Comparison of ENCODE assay signal across 31 cellular contexts in the genomic region with DNA sequence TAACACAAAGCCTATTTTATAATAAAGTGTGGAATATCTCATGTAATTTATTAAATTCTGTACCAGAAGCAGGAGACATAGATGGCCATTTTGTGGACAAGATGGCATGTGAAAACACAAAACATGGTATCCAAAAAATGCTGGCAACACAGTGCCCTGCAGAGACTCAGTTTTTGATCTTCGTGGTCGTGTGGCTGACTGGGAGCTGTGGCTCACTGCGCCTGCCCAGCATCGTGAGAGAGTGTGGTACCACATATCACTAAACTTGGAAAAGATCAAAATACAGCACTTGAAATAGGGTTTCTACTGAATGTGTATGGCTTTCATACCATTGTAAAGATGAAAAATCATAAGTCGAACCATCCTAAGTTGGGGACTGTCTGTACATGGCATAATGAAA. TPM values are rescaled to one million over a fixed set of nuclear protein-coding genes. Genes with fewer than 3 reads are reported as not detected.
DNase-seq lines count a peak whose midpoint lies in the region; ATAC-seq, FAIRE-seq and TF ChIP-seq lines count a peak whose summit lies in the region.
"Had no signal": no experiment of that assay in that cellular context is flagged by ENCODE, and none has a peak within 500 bp of the region (broad histone marks: within the 10 kb centered on the region; RNA-seq: fewer than 3 reads in every experiment).

No MANE protein-coding gene starts in this region.

- H3K27me3 Mint-ChIP-seq in activated T-cell treated with anti-CD3 and anti-CD28 coated beads, Interleukin-2, amount 50 U/mL, for 4 hours (ENCODE audit: low read depth) = peaks cover 4% of the 10 kb centered on the region
- peaks cover 4 to 6% of the 10 kb centered on the region in 2 donors for H3K27me3 Mint-ChIP-seq in CD8-positive, alpha-beta memory T cell

- H3K27me3 ChIP-seq in CD8-positive, alpha-beta memory T cell (ENCODE audit: insufficient read depth, low read length, poor library complexity, severe bottlenecking) = no peaks in the 10 kb centered on the region
- H3K27me3 ChIP-seq in endothelial cell of umbilical vein (ENCODE audit: control insufficient read depth in 2 of 2, insufficient read depth in 2 of 2, low read length in 2 of 2) (no peaks in the 10 kb centered on the region), left ventricle myocardium inferior (ENCODE audit: low read depth) (peaks cover 19% of the 10 kb centered on the region)
- H3K27me3 ChIP-seq: BLaER1, brain microvascular endothelial cell, esophagus muscularis mucosa, left lung had no signal

- H3K4me2 ChIP-seq in OCI-LY7 (ENCODE audit: low read length) (peak overlapping the region; percentile 61; the same call in 1 of the 2 replicates), endothelial cell of umbilical vein (ENCODE audit: insufficient read depth, low read length) (no peak overlapping the region)
- H3K4me2 ChIP-seq: BLaER1 had no signal

- H2AFZ ChIP-seq in OCI-LY7 (ENCODE audit: low read length) (peak overlapping the region; percentile 22; the same call in 1 of the 2 replicates), endothelial cell of umbilical vein (ENCODE audit: low read depth, low read length) (no peak overlapping the region)

- peaks cover 39% of the 10 kb centered on the region for H3K4me1 Mint-ChIP-seq in activated T-cell treated with anti-CD3 and anti-CD28 coated beads, Interleukin-2, amount 50 U/mL, for 4 hours (ENCODE audit: low read depth)
- H3K4me1 Mint-ChIP-seq in CD8-positive, alpha-beta memory T cell = peaks cover 22 to 34% (median 32%) of the 10 kb centered on the region in 3 donors

- POLR2A ChIA-PET in CD8-positive, alpha-beta memory T cell (lab: Charles Lee) = no interaction called here
- POLR2A ChIA-PET in OCI-LY7 (lab: Charles Lee) = interaction anchor here (0.9 kb wide), 1 partner anchor 44 kb away, joined by 3 read pairs; no protein-coding TSS in a partner anchor
- POLR2A ChIA-PET in endothelial cell of umbilical vein (lab: Charles Lee) = no interaction called here

- H3K79me2 ChIP-seq in OCI-LY7 (ENCODE audit: insufficient read depth, low read depth, low read length) = no peaks in the 10 kb centered on the region
- no peaks in the 10 kb centered on the region for H3K79me2 ChIP-seq in endothelial cell of umbilical vein (ENCODE audit: control insufficient read depth, insufficient read depth, low read length)

- intact Hi-C loops in OCI-LY7 (cut with micrococcal nuclease; ENCODE audit: unreplicated experiment) (no loop called here), endothelial cell of umbilical vein (cut with micrococcal nuclease) (loop anchor here (2.0 to 10.0 kb wide), 4 partner anchors 50 to 1420 kb away; no protein-coding TSS in a partner anchor), left ventricle myocardium inferior (cut with micrococcal nuclease) (loop anchor here (5.0 kb wide), 1 partner anchor 91 kb away; no protein-coding TSS in a partner anchor)

- no peaks in the 10 kb centered on the region for H3K9me2 ChIP-seq in OCI-LY7 (ENCODE audit: insufficient read depth, low read length)

- peak overlapping the region; percentile 82 for H3K9ac ChIP-seq in endothelial cell of umbilical vein (replicated peaks; ENCODE audit: extremely low read depth, insufficient read depth, low read length)
- H3K9ac ChIP-seq: BLaER1 had no signal

- TF ChIP-seq CTCF in OCI-LY7 (conservative IDR thresholded peaks at IDR 0.05; ENCODE audit: low read length) (no peak), endothelial cell of umbilical vein (IDR thresholded peaks at IDR 0.05; ENCODE audit: extremely low read depth in 1 of 2, insufficient read depth in 1 of 2, low read depth in 1 of 2, low read length in 2 of 2) (no peak), left ventricle myocardium inferior (IDR thresholded peaks at IDR 0.05; ENCODE audit: borderline replicate concordance) (no peak)

- dilution Hi-C loops in endothelial cell of umbilical vein (cut with MboI; ENCODE audit: extremely low pct_ligation_motif_present, low sequenced_read_pairs) = no loop called here

- no peak for DNase-seq in activated T-cell treated with anti-CD3 and anti-CD28 coated beads, Interleukin-2, amount 50 U/mL, for 4 hours
- DNase-seq in activated T-cell treated with anti-CD3 and anti-CD28 coated beads for 4 hours = no peak
- DNase-seq in CD8-positive, alpha-beta memory T cell = no peak
- no peak for DNase-seq in OCI-LY7 (ENCODE audit: low spot score)
- no peak for DNase-seq in endothelial cell of umbilical vein (ENCODE audit: low read depth, low spot score)
- DNase-seq in NCI-H82 (lab: John Stamatoyannopoulos, UW) = no peak
- no peak for DNase-seq in left ventricle myocardium inferior
- DNase-seq: brain microvascular endothelial cell; effector CD8-positive, alpha-beta T cell; EL; left lung; NCI-H1048; NCI-H187 treated with DMSO at 0.1 percent for 48 hours; retina; SHP77; small intestine; SW 1271 had no signal

- H3K36me3 Mint-ChIP-seq in activated T-cell treated with anti-CD3 and anti-CD28 coated beads, Interleukin-2, amount 50 U/mL, for 4 hours (ENCODE audit: insufficient read depth) = no peaks in the 10 kb centered on the region
- no peaks in the 10 kb centered on the region for H3K36me3 Mint-ChIP-seq in CD8-positive, alpha-beta memory T cell
- H3K36me3 Mint-ChIP-seq: mesothelial cell of epicardium; naive thymus-derived CD4-positive, alpha-beta T cell had no signal

- H3K9me3 Mint-ChIP-seq in activated T-cell treated with anti-CD3 and anti-CD28 coated beads, Interleukin-2, amount 50 U/mL, for 4 hours = no peaks in the 10 kb centered on the region
- no peaks in the 10 kb centered on the region for H3K9me3 Mint-ChIP-seq in CD8-positive, alpha-beta memory T cell
- H3K9me3 Mint-ChIP-seq: naive thymus-derived CD4-positive, alpha-beta T cell had no signal

- FAIRE-seq in endothelial cell of umbilical vein (lab: Jason Lieb, UNC) = no peak
- FAIRE-seq: D721Med, frontal cortex, small intestine had no signal

- H3K27ac ChIP-seq in CD8-positive, alpha-beta memory T cell (ENCODE audit: low read depth, low read length) = no peak overlapping the region
- H3K27ac ChIP-seq in OCI-LY7 (ENCODE audit: low read depth, low read length, poor library complexity, severe bottlenecking) (no peak overlapping the region), endothelial cell of umbilical vein (ENCODE audit: insufficient read depth, low read depth, low read length) (peak overlapping the region; percentile 99), left ventricle myocardium inferior (replicated peaks) (no peak overlapping the region)
- H3K27ac ChIP-seq: BLaER1, esophagus muscularis mucosa, HL-60, left lung had no signal

- TF ChIP-seq POLR2A in endothelial cell of umbilical vein (IDR thresholded peaks at IDR 0.05; ENCODE audit: low read depth, low read length) = no peak

- BruUV-seq in OCI-LY7 (replicated peaks; lab: Mats Ljungman, UMichigan) = no TSS peak
- no TSS peak for BruUV-seq in endothelial cell of umbilical vein (replicated peaks; lab: Mats Ljungman, UMichigan)

- peak overlapping the region; percentile 41 for H3K4me3 Mint-ChIP-seq in activated T-cell treated with anti-CD3 and anti-CD28 coated beads, Interleukin-2, amount 50 U/mL, for 4 hours
- H3K4me3 Mint-ChIP-seq in CD8-positive, alpha-beta memory T cell = peak overlapping the region in 4 of 7 donors; percentile 76 to 83 (median 81)
- H3K4me3 Mint-ChIP-seq: mesothelial cell of epicardium had no signal

- CTCF ChIA-PET in CD8-positive, alpha-beta memory T cell (lab: Charles Lee) = interaction anchor here (2.4 to 3.3 kb wide), 2 partner anchors 12 to 89 kb away, joined by 11 to 18 read pairs; no protein-coding TSS in a partner anchor
- CTCF ChIA-PET in OCI-LY7 (lab: Charles Lee; ENCODE audit: unreplicated experiment) (no interaction called here), endothelial cell of umbilical vein (lab: Charles Lee) (interaction anchor here (2.0 to 4.9 kb wide), 2 partner anchors 17 to 49 kb away, joined by 5 to 43 read pairs; no protein-coding TSS in a partner anchor)

- H3K4me3 ChIP-seq in CD8-positive, alpha-beta memory T cell (ENCODE audit: low read length) = no peak overlapping the region
- H3K4me3 ChIP-seq in OCI-LY7 (ENCODE audit: low read depth, low read length, poor library complexity, severe bottlenecking) (no peak overlapping the region), endothelial cell of umbilical vein (replicated peaks in 1 of 3; ENCODE audit: insufficient read depth in 1 of 3, low read depth in 1 of 3, low read length in 3 of 3) (no peak overlapping the region), left ventricle myocardium inferior (no peak overlapping the region)
- H3K4me3 ChIP-seq: BLaER1, esophagus muscularis mucosa, left lung had no signal

- H3K36me3 ChIP-seq in CD8-positive, alpha-beta memory T cell (ENCODE audit: insufficient read depth, low read length) = no peaks in the 10 kb centered on the region
- H3K36me3 ChIP-seq in OCI-LY7 (ENCODE audit: insufficient read depth, low read length) (no peaks in the 10 kb centered on the region), endothelial cell of umbilical vein (ENCODE audit: control insufficient read depth in 2 of 2, extremely low read depth in 1 of 2, insufficient read depth in 2 of 2, low read length in 2 of 2) (no peaks in the 10 kb centered on the region), left ventricle myocardium inferior (no peaks in the 10 kb centered on the region)
- H3K36me3 ChIP-seq: BLaER1, brain microvascular endothelial cell, esophagus muscularis mucosa, left lung had no signal

- peak overlapping the region in 4 of 8 donors; percentile 59 to 90 (median 82) for H3K27ac Mint-ChIP-seq in CD8-positive, alpha-beta memory T cell
- H3K27ac Mint-ChIP-seq: mesothelial cell of epicardium had no signal

- H3K9me3 ChIP-seq in CD8-positive, alpha-beta memory T cell (ENCODE audit: low read length) = no peaks in the 10 kb centered on the region
- H3K9me3 ChIP-seq in OCI-LY7 (ENCODE audit: low read length) = no peaks in the 10 kb centered on the region
- no peaks in the 10 kb centered on the region for H3K9me3 ChIP-seq in endothelial cell of umbilical vein (replicated peaks; ENCODE audit: control insufficient read depth, insufficient read depth, low read length)
- no peaks in the 10 kb centered on the region for H3K9me3 ChIP-seq in left ventricle myocardium inferior (replicated peaks)
- H3K9me3 ChIP-seq: BLaER1, esophagus muscularis mucosa, left lung had no signal

- H3K4me1 ChIP-seq in CD8-positive, alpha-beta memory T cell (ENCODE audit: insufficient read depth, low read length) = peaks cover 10% of the 10 kb centered on the region
- H3K4me1 ChIP-seq in OCI-LY7 (ENCODE audit: insufficient read depth, low read length, poor library complexity, severe bottlenecking) (peaks cover 30% of the 10 kb centered on the region), endothelial cell of umbilical vein (ENCODE audit: control insufficient read depth, extremely low read depth, insufficient read depth, low read length) (peaks cover 24% of the 10 kb centered on the region), left ventricle myocardium inferior (peaks cover 10% of the 10 kb centered on the region)
- H3K4me1 ChIP-seq: BLaER1 had no signal

- no peak for ATAC-seq in activated T-cell treated with anti-CD3 and anti-CD28 coated beads, Interleukin-2, amount 50 U/mL, for 4 hours
- ATAC-seq in HG03571 (IDR thresholded peaks at IDR 0.05; ENCODE audit: unreplicated experiment) = no peak
- ATAC-seq: HCT116, left lung had no signal

- no peaks in the 10 kb centered on the region for H4K20me1 ChIP-seq in OCI-LY7 (ENCODE audit: insufficient read depth, low read length)
- H4K20me1 ChIP-seq in endothelial cell of umbilical vein (replicated peaks; ENCODE audit: control insufficient read depth, extremely low read depth, insufficient read depth, low read length) = no peaks in the 10 kb centered on the region
- H4K20me1 ChIP-seq: BLaER1 had no signal

- no peaks in the 10 kb centered on the region for H3K9me1 ChIP-seq in endothelial cell of umbilical vein (replicated peaks; ENCODE audit: control insufficient read depth, extremely low read depth, insufficient read depth, low read length)

RNA-seq across cellular contexts. Expression of gene MANSC4, which starts 43.0 kb away (rescaled TPM):
- total RNA-seq in activated T-cell treated with anti-CD3 and anti-CD28 coated beads, Interleukin-2, amount 50 U/mL, for 4 hours = not detected
- not detected for total RNA-seq in CD8-positive, alpha-beta memory T cell
- not detected for polyA plus RNA-seq in CD8-positive, alpha-beta memory T cell
- total RNA-seq in OCI-LY7 (2014; rRNA removed; shearing (Covaris generic)) = not detected in 2 replicates
- total RNA-seq in OCI-LY7 (2022) (not detected in 2 replicates), endothelial cell of umbilical vein (0.65 TPM in 1 of 2 replicates, not detected in the other), left ventricle myocardium inferior (not detected)
- 0.11 TPM in 1 of 2 replicates, not detected in the other for polyA plus RNA-seq in endothelial cell of umbilical vein
- 0.22 and 0.30 TPM in 2 replicates for polyA plus RNA-seq in endothelial cell of umbilical vein (2011; cell fraction: cytosol; rRNA removed)
- 0.24 and 0.68 TPM in 2 replicates for polyA plus RNA-seq in endothelial cell of umbilical vein (2011; cell fraction: nucleus; rRNA removed)
- polyA plus RNA-seq in endothelial cell of umbilical vein (2012) = 0.35 TPM in 1 of 2 replicates, not detected in the other
- polyA minus RNA-seq in endothelial cell of umbilical vein = 0.29 TPM in 1 of 2 replicates, not detected in the other
- not detected for polyA minus RNA-seq in endothelial cell of umbilical vein (2011; cell fraction: cytosol; rRNA and poly(A)+ RNA removed)
- 0.72 TPM in 1 of 2 replicates, not detected in the other for polyA minus RNA-seq in endothelial cell of umbilical vein (2011; cell fraction: nucleus; rRNA and poly(A)+ RNA removed)
- total RNA-seq: A673; activated CD8-positive, alpha-beta memory T cell treated with anti-CD3 and anti-CD28 coated beads for 36 hours; left lung; osteoblast; temporal lobe; urinary bladder had no signal
- polyA plus RNA-seq: naive thymus-derived CD4-positive, alpha-beta T cell; small intestine; urinary bladder had no signal

RNA-seq across cellular contexts. Expression of gene KLHL42, which starts 43.0 kb away (rescaled TPM):
- 10 to 100 TPM; 11.7 to 14.3 (median 14.0) TPM for total RNA-seq in activated T-cell treated with anti-CD3 and anti-CD28 coated beads, Interleukin-2, amount 50 U/mL, for 4 hours
- 10 to 100 TPM; 14.1 TPM for total RNA-seq in CD8-positive, alpha-beta memory T cell
- 9.5 TPM for polyA plus RNA-seq in CD8-positive, alpha-beta memory T cell
- total RNA-seq in OCI-LY7 (2014; rRNA removed; shearing (Covaris generic)) = 19.5 and 24.2 TPM in 2 replicates
- total RNA-seq in OCI-LY7 (2022) = 20.9 and 25.2 TPM in 2 replicates
- 36.2 and 36.5 TPM in 2 replicates for total RNA-seq in endothelial cell of umbilical vein
- 20.1 and 22.2 TPM in 2 replicates for polyA plus RNA-seq in endothelial cell of umbilical vein
- polyA plus RNA-seq in endothelial cell of umbilical vein (2011; cell fraction: cytosol; rRNA removed) = 11.8 and 12.7 TPM in 2 replicates
- polyA plus RNA-seq in endothelial cell of umbilical vein (2011; cell fraction: nucleus; rRNA removed) = 54.7 and 65.3 TPM in 2 replicates
- 15.1 and 19.1 TPM in 2 replicates for polyA plus RNA-seq in endothelial cell of umbilical vein (2012)
- polyA minus RNA-seq in endothelial cell of umbilical vein = 64.7 and 78.9 TPM in 2 replicates
- polyA minus RNA-seq in endothelial cell of umbilical vein (2011; cell fraction: cytosol; rRNA and poly(A)+ RNA removed) = 15.8 TPM
- 50.1 and 56.0 TPM in 2 replicates for polyA minus RNA-seq in endothelial cell of umbilical vein (2011; cell fraction: nucleus; rRNA and poly(A)+ RNA removed)
- 5.5 TPM for total RNA-seq in left ventricle myocardium inferior
